Comparison of ENCODE assay signal across 12 cellular contexts in genomic region chr22:17375914-17376614, GRCh38. TPM values are rescaled to one million over a fixed set of nuclear protein-coding genes. Genes with fewer than 3 reads are reported as not detected.
"Had no signal": no experiment of that assay in that cellular context is flagged by ENCODE, and none has a peak within 500 bp of the region (broad histone marks: within the 10 kb centered on the region; RNA-seq: fewer than 3 reads in every experiment).

No MANE protein-coding gene starts in this region.

- H3K27ac Mint-ChIP-seq: natural killer cell treated with Interleukin-12 subunit alpha and Interleukin-12 subunit beta and Interleukin-15 and Interleukin-18, amount 100 ng/mL, for 72 hours; stimulated activated naive B cell treated with anti-CD40 and anti-IgM and Interleukin-4, amounts not matched to agents 10 μg/mL and 1 μg/mL and 100 μg/mL, for 72 hours had no signal

- H3K27ac ChIP-seq: ovary had no signal

- H3K9me3 ChIP-seq: ovary had no signal

- H3K36me3 ChIP-seq: ovary had no signal

- ATAC-seq: natural killer cell treated with Interleukin-12 subunit alpha and Interleukin-12 subunit beta and Interleukin-15 and Interleukin-18, amount 100 ng/mL, for 72 hours; stimulated activated naive B cell treated with anti-CD40 and anti-IgM and Interleukin-4, amounts not matched to agents 10 μg/mL and 1 μg/mL and 100 μg/mL, for 72 hours had no signal

- H3K27me3 ChIP-seq: ovary had no signal

- H3K36me3 Mint-ChIP-seq: natural killer cell treated with Interleukin-12 subunit alpha and Interleukin-12 subunit beta and Interleukin-15 and Interleukin-18, amount 100 ng/mL, for 72 hours; stimulated activated naive B cell treated with anti-CD40 and anti-IgM and Interleukin-4, amounts not matched to agents 10 μg/mL and 1 μg/mL and 100 μg/mL, for 72 hours had no signal

- H3K4me3 Mint-ChIP-seq: natural killer cell treated with Interleukin-12 subunit alpha and Interleukin-12 subunit beta and Interleukin-15 and Interleukin-18, amount 100 ng/mL, for 72 hours; stimulated activated naive B cell treated with anti-CD40 and anti-IgM and Interleukin-4, amounts not matched to agents 10 μg/mL and 1 μg/mL and 100 μg/mL, for 72 hours had no signal

- H3K9me3 Mint-ChIP-seq: natural killer cell treated with Interleukin-12 subunit alpha and Interleukin-12 subunit beta and Interleukin-15 and Interleukin-18, amount 100 ng/mL, for 72 hours; stimulated activated naive B cell treated with anti-CD40 and anti-IgM and Interleukin-4, amounts not matched to agents 10 μg/mL and 1 μg/mL and 100 μg/mL, for 72 hours had no signal

- DNase-seq: activated CD4-positive, alpha-beta T cell treated with anti-CD3 and anti-CD28 coated beads, Interleukin-2, amount 50 U/mL, for 4 hours; activated CD4-positive, CD25-positive, alpha-beta regulatory T cell treated with anti-CD3 and anti-CD28 coated beads, Interleukin-2, amount 50 U/mL, for 72 hours; activated naive CD4-positive, alpha-beta T cell treated with anti-CD3 and anti-CD28 coated beads, Interleukin-2, amount 50 U/mL, for 16 hours; activated T-cell treated with anti-CD3 and anti-CD28 coated beads, Interleukin-2, amount 50 U/mL, for 1 hour; dermis blood vessel endothelial cell; hypothalamus; mammary epithelial cell; ovary; stimulated activated naive B cell treated with anti-CD40 and anti-IgM and Interleukin-4, amounts not matched to agents 10 μg/mL and 1 μg/mL and 100 μg/mL, for 72 hours; trophoblast cell had no signal

- H3K4me3 ChIP-seq: ovary, smooth muscle cell had no signal

RNA-seq across cellular contexts. Expression of gene CECR2, which starts 6.8 kb away (rescaled TPM):
- total RNA-seq: natural killer cell treated with Interleukin-12 subunit alpha and Interleukin-12 subunit beta and Interleukin-15 and Interleukin-18, amount 100 ng/mL, for 72 hours had no signal
